34 cellular contexts compared by ENCODE assay signal in genomic region chr19:46585539-46585938, GRCh38. TPM values are rescaled to one million over a fixed set of nuclear protein-coding genes. Genes with fewer than 3 reads are reported as not detected.
"Had no signal": no experiment of that assay in that cellular context is flagged by ENCODE, and none has a peak within 500 bp of the region (broad histone marks: within the 10 kb centered on the region; RNA-seq: fewer than 3 reads in every experiment).

No MANE protein-coding gene starts in this region.

- H3K9ac ChIP-seq: neural progenitor cell, parathyroid adenoma had no signal

- H3K4me1 ChIP-seq: neural progenitor cell, parathyroid adenoma, psoas muscle, spleen, suprapubic skin, testis, transverse colon, upper lobe of right lung, uterus had no signal

- H3K36me3 ChIP-seq: neural progenitor cell, ovary, spleen, suprapubic skin, tibial artery, transverse colon, upper lobe of right lung, uterus had no signal

- H3K4me3 ChIP-seq: neural progenitor cell, ovary, psoas muscle, skin epidermis, smooth muscle cell, spleen, suprapubic skin, testis, tibial artery, transverse colon, upper lobe of right lung, uterus had no signal

- H3K27ac ChIP-seq: neural progenitor cell, ovary, parathyroid adenoma, psoas muscle, skin epidermis, spleen, suprapubic skin, testis, tibial artery, transverse colon, upper lobe of right lung, uterus had no signal

- H3K9me3 ChIP-seq: ovary, psoas muscle, spleen, suprapubic skin, testis, tibial artery, transverse colon, upper lobe of right lung, uterus had no signal

- DNase-seq: natural killer cell; occipital lobe; ovary; posterior cingulate gyrus; psoas muscle; right cardiac atrium; spleen; stimulated activated CD4-positive, alpha-beta T cell treated with anti-CD3 and anti-CD28 coated beads, Interleukin-12 subunit alpha, Interleukin-12 subunit beta, amount 100 ng/mL, for 4 hours; stimulated activated CD4-positive, alpha-beta T cell treated with anti-CD3 and anti-CD28 coated beads, Interleukin-1b, Interleukin-23, amount 100 ng/mL, for 48 hours; stimulated activated CD4-positive, alpha-beta T cell treated with anti-CD3 and anti-CD28 coated beads, Interleukin-4, amount 100 ng/mL, for 1 hour; stimulated activated CD4-positive, alpha-beta T cell treated with anti-CD3 and anti-CD28 coated beads, Interleukin-4, amount 100 ng/mL, for 4 hours; stimulated activated CD8-positive, alpha-beta memory T cell treated with anti-CD3 and anti-CD28 coated beads, Interleukin-4, amount 100 ng/mL, for 48 hours; stimulated activated naive CD4-positive, alpha-beta T cell; stimulated activated naive CD8-positive, alpha-beta T cell treated with anti-CD3 and anti-CD28 coated beads, Interleukin-15, Interleukin-2, amounts not matched to agents 100 U/mL and 50 U/mL, for 24 hours; substantia nigra; testis; tibial artery; transverse colon; upper lobe of right lung; uterus had no signal

- H3K27me3 ChIP-seq: ovary, spleen, suprapubic skin, testis, tibial artery, transverse colon, upper lobe of right lung, uterus had no signal

- ATAC-seq: natural killer cell; psoas muscle; right cardiac atrium; sciatic nerve; stimulated activated memory B cell treated with anti-CD40 and anti-IgM and Interleukin-4, amounts not matched to agents 10 μg/mL and 1 μg/mL and 100 μg/mL, for 72 hours; stimulated activated naive CD8-positive, alpha-beta T cell treated with anti-CD3 and anti-CD28 coated beads, Interleukin-15, amount 100 ng/mL, for 72 hours; stimulated activated naive CD8-positive, alpha-beta T cell treated with anti-CD3 and anti-CD28 coated beads, Interleukin-15, Interleukin-2, amounts not matched to agents 100 U/mL and 50 U/mL, for 24 hours; upper lobe of right lung had no signal

- H3K4me2 ChIP-seq: neural progenitor cell, smooth muscle cell had no signal

- H2AFZ ChIP-seq: neural progenitor cell, parathyroid adenoma had no signal

- H3K79me2 ChIP-seq: parathyroid adenoma had no signal

RNA-seq across cellular contexts. Expression of gene PTGIR, which starts 39.4 kb away (rescaled TPM):
- total RNA-seq: occipital lobe, progenitor cell of endocrine pancreas, renal cortical epithelial cell had no signal
- polyA plus RNA-seq: neural cell had no signal

RNA-seq across cellular contexts. Expression of gene GNG8, which starts 50.5 kb away (rescaled TPM):
- total RNA-seq: natural killer cell, occipital lobe, osteoblast, ovary, progenitor cell of endocrine pancreas, psoas muscle, renal cortical epithelial cell, sciatic nerve, smooth muscle cell, spleen, suprapubic skin, testis, transverse colon, upper lobe of right lung, urinary bladder, uterus had no signal
- polyA plus RNA-seq: neural cell, ovary, psoas muscle, right cardiac atrium, spleen, thymus, urinary bladder had no signal
